Comparison of ENCODE assay signal across 10 cellular contexts in the genomic region with DNA sequence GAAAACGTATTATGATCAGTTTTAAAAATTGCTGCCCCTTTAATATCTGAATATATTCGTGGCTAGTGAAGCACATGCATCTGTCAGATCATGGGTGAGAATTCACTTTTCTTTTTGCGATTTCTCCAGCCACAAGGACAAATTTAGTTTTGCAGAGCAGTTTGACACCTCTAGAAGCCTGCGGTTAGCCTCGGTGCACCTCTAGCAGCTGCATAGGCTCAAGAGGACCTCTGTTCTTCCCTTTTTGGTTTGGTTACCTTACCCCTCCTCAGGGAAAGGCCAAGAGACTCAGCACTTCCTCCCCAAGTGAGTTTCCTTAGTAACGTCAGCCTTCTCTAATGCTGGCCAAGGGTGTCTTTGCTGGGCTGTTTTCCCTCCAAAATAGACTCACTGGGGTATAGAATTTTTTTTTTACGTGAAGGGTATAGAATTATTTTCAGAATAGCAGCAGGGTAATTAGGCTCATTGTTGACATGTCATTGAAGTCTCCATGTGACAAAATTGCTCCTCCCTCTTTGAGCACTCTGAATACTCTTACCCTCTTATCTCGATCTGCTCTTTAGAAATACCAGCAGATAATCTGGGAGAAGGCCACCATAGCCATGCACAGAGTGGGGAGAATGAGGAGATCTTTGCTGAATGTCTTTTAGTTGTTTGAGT.
DNase-seq lines count a peak whose midpoint lies in the region; ATAC-seq, FAIRE-seq and TF ChIP-seq lines count a peak whose summit lies in the region.
"Had no signal": no experiment of that assay in that cellular context is flagged by ENCODE, and none has a peak within 500 bp of the region (broad histone marks: within the 10 kb centered on the region; RNA-seq: fewer than 3 reads in every experiment).

No MANE protein-coding gene starts in this region.

- H2AFZ ChIP-seq in OCI-LY1 (ENCODE audit: low read length), result no peak overlapping the region

- H3K27ac ChIP-seq in OCI-LY1 (ENCODE audit: low read depth, low read length, poor library complexity, severe bottlenecking) (peak overlapping the region; percentile 96), WERI-Rb-1 (no peak overlapping the region)
- H3K27ac ChIP-seq: SJSA1 had no signal

- DNase-seq in GM12864 (ENCODE audit: low read depth) (peak; percentile 89), HTR-8/SVneo (ENCODE audit: insufficient read length, low spot score) (no peak), hypothalamus (lab: John Stamatoyannopoulos, UW) (no peak), islet precursor cell (no peak), WERI-Rb-1 (no peak)
- DNase-seq: Calu3 had no signal

- H3K4me1 ChIP-seq in OCI-LY1 (ENCODE audit: insufficient read depth, low read length, severe bottlenecking), result peaks cover 90% of the 10 kb centered on the region
- H3K4me1 ChIP-seq: SJSA1 had no signal

- no peaks in the 10 kb centered on the region for H4K20me1 ChIP-seq in OCI-LY1 (ENCODE audit: insufficient read depth, low read length)

- H3K27me3 ChIP-seq in OCI-LY1 (ENCODE audit: insufficient read depth, low read length) (no peaks in the 10 kb centered on the region), WERI-Rb-1 (ENCODE audit: insufficient read depth, low read depth, severe bottlenecking) (no peaks in the 10 kb centered on the region)
- H3K27me3 ChIP-seq: SJSA1 had no signal

- H3K9me3 ChIP-seq in OCI-LY1 (ENCODE audit: low read length), result no peaks in the 10 kb centered on the region
- no peaks in the 10 kb centered on the region for H3K9me3 ChIP-seq in WERI-Rb-1 (ENCODE audit: severe bottlenecking)
- H3K9me3 ChIP-seq: SJSA1 had no signal

- ATAC-seq in GM19438 (IDR thresholded peaks at IDR 0.05; ENCODE audit: low read depth, unreplicated experiment), result peak; percentile 88
- ATAC-seq in HG03045 (IDR thresholded peaks at IDR 0.05; ENCODE audit: unreplicated experiment), result peak; percentile 89

- H3F3A ChIP-seq in OCI-LY1 (ENCODE audit: insufficient read depth, low read length), result peaks cover 19% of the 10 kb centered on the region; the same call in 1 of the 2 replicates

- no peak for FAIRE-seq in HTR-8/SVneo (lab: Jason Lieb, UNC)

- no peaks in the 10 kb centered on the region for H3K9me2 ChIP-seq in OCI-LY1 (ENCODE audit: low read depth, low read length)

- H3K9ac ChIP-seq in OCI-LY1 (ENCODE audit: low read length), result peak overlapping the region; percentile 35

- peaks cover 73% of the 10 kb centered on the region for H3K79me2 ChIP-seq in OCI-LY1 (ENCODE audit: insufficient read depth, low read length)

- H3K36me3 ChIP-seq in OCI-LY1 (ENCODE audit: insufficient read depth, low read length), result peaks cover 5% of the 10 kb centered on the region; the same call in 1 of the 2 replicates
- H3K36me3 ChIP-seq in WERI-Rb-1, result no peaks in the 10 kb centered on the region
- H3K36me3 ChIP-seq: SJSA1 had no signal

- TF ChIP-seq CTCF in GM12864 (IDR thresholded peaks at IDR 0.05; ENCODE audit: low read depth, low read length, missing control alignments) (no peak), OCI-LY1 (IDR thresholded peaks at IDR 0.05; ENCODE audit: low read length) (no peak), WERI-Rb-1 (IDR thresholded peaks at IDR 0.05; ENCODE audit: low read depth, low read length) (no peak)

- H3K4me3 ChIP-seq in GM12864 (ENCODE audit: low read depth, low read length) (no peak overlapping the region; the same call in 1 of the 2 replicates), OCI-LY1 (ENCODE audit: low read depth, low read length, poor library complexity, severe bottlenecking) (peak overlapping the region; percentile 19), WERI-Rb-1 (ENCODE audit: low read depth, low read length) (no peak overlapping the region)
- H3K4me3 ChIP-seq: SJSA1 had no signal

- H3K4me2 ChIP-seq in OCI-LY1 (ENCODE audit: low read length), result peak overlapping the region; percentile 56
